ENCODE assay signal across 15 cellular contexts in genomic region chr17:69424287-69425041, GRCh38.
"Had no signal": no experiment of that assay in that cellular context is flagged by ENCODE, and none has a peak within 500 bp of the region (broad histone marks: within the 10 kb centered on the region; RNA-seq: fewer than 3 reads in every experiment).

No MANE protein-coding gene starts in this region.

- H3K4me3 Mint-ChIP-seq: activated B cell treated with CpG ODN at 0.5 μM for 24 hours had no signal

- H3K36me3 ChIP-seq: adrenal gland, prostate gland, upper lobe of right lung had no signal

- H3K9me3 ChIP-seq: adrenal gland, prostate gland, upper lobe of right lung had no signal

- DNase-seq: activated B cell treated with CpG ODN at 0.5 μM for 24 hours; activated naive CD4-positive, alpha-beta T cell treated with Interleukin-2 at 50 U/mL for 16 hours; adrenal gland; caudate nucleus; effector CD8-positive, alpha-beta T cell; left cardiac atrium; naive thymus-derived CD4-positive, alpha-beta T cell; stimulated activated CD4-positive, alpha-beta T cell treated with anti-CD3 and anti-CD28 coated beads, Interleukin-2, amount 100 ng/mL, for 24 hours; stimulated activated naive CD4-positive, alpha-beta T cell treated with Interleukin-2 at 50 U/mL for 16 hours; upper lobe of right lung had no signal

- H3K27me3 Mint-ChIP-seq: activated B cell treated with CpG ODN at 0.5 μM for 24 hours; naive thymus-derived CD4-positive, alpha-beta T cell had no signal

- H3K9me3 Mint-ChIP-seq: activated B cell treated with CpG ODN at 0.5 μM for 24 hours; naive thymus-derived CD4-positive, alpha-beta T cell; T-helper 1 cell treated with Interleukin-12 subunit alpha and Interleukin-12 subunit beta and Interleukin-4 antibody, amounts not matched to agents 30 μg/mL and 1 μg/mL, for 36 hours had no signal

- ATAC-seq: left cardiac atrium; naive thymus-derived CD4-positive, alpha-beta T cell; sciatic nerve; upper lobe of right lung had no signal

- H3K27me3 ChIP-seq: adrenal gland, upper lobe of right lung had no signal

- H3K4me3 ChIP-seq: adrenal gland, coronary artery, lung, prostate gland, upper lobe of right lung had no signal

- H3K27ac ChIP-seq: adrenal gland, coronary artery, prostate gland, upper lobe of right lung had no signal

- H3K4me1 ChIP-seq: adrenal gland, prostate gland, upper lobe of right lung had no signal

- H3K27ac Mint-ChIP-seq: activated B cell treated with CpG ODN at 0.5 μM for 24 hours had no signal
